ENCODE assay signal across 1 cellular context in the genomic region with DNA sequence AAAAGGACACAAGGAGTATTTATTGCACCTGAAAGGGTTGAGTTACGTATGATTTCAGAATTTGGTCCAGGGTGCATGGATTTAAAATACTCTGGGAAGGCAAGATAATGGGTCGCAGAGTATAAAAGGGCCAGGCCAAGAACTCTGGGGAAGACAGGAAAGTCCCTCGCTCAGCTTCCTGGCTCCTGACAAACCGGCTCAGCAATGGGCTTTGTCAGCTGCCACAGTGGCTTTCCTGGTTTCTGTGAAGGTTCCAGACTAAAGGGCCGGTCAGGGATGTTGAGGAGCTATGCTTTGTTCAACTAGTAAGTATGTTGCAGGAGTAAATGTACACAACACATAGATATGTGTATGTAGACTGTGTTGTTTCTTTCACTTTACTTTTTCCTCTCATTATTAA.
TF ChIP-seq lines count a peak whose summit lies in the region.

No MANE protein-coding gene starts in this region.

TF ChIP-seq in GM23338, 12 proteins besides CTCF, POLR2A, EP300 and RAD21 (continued from another document):
- TF ChIP-seq, protein P1, sequence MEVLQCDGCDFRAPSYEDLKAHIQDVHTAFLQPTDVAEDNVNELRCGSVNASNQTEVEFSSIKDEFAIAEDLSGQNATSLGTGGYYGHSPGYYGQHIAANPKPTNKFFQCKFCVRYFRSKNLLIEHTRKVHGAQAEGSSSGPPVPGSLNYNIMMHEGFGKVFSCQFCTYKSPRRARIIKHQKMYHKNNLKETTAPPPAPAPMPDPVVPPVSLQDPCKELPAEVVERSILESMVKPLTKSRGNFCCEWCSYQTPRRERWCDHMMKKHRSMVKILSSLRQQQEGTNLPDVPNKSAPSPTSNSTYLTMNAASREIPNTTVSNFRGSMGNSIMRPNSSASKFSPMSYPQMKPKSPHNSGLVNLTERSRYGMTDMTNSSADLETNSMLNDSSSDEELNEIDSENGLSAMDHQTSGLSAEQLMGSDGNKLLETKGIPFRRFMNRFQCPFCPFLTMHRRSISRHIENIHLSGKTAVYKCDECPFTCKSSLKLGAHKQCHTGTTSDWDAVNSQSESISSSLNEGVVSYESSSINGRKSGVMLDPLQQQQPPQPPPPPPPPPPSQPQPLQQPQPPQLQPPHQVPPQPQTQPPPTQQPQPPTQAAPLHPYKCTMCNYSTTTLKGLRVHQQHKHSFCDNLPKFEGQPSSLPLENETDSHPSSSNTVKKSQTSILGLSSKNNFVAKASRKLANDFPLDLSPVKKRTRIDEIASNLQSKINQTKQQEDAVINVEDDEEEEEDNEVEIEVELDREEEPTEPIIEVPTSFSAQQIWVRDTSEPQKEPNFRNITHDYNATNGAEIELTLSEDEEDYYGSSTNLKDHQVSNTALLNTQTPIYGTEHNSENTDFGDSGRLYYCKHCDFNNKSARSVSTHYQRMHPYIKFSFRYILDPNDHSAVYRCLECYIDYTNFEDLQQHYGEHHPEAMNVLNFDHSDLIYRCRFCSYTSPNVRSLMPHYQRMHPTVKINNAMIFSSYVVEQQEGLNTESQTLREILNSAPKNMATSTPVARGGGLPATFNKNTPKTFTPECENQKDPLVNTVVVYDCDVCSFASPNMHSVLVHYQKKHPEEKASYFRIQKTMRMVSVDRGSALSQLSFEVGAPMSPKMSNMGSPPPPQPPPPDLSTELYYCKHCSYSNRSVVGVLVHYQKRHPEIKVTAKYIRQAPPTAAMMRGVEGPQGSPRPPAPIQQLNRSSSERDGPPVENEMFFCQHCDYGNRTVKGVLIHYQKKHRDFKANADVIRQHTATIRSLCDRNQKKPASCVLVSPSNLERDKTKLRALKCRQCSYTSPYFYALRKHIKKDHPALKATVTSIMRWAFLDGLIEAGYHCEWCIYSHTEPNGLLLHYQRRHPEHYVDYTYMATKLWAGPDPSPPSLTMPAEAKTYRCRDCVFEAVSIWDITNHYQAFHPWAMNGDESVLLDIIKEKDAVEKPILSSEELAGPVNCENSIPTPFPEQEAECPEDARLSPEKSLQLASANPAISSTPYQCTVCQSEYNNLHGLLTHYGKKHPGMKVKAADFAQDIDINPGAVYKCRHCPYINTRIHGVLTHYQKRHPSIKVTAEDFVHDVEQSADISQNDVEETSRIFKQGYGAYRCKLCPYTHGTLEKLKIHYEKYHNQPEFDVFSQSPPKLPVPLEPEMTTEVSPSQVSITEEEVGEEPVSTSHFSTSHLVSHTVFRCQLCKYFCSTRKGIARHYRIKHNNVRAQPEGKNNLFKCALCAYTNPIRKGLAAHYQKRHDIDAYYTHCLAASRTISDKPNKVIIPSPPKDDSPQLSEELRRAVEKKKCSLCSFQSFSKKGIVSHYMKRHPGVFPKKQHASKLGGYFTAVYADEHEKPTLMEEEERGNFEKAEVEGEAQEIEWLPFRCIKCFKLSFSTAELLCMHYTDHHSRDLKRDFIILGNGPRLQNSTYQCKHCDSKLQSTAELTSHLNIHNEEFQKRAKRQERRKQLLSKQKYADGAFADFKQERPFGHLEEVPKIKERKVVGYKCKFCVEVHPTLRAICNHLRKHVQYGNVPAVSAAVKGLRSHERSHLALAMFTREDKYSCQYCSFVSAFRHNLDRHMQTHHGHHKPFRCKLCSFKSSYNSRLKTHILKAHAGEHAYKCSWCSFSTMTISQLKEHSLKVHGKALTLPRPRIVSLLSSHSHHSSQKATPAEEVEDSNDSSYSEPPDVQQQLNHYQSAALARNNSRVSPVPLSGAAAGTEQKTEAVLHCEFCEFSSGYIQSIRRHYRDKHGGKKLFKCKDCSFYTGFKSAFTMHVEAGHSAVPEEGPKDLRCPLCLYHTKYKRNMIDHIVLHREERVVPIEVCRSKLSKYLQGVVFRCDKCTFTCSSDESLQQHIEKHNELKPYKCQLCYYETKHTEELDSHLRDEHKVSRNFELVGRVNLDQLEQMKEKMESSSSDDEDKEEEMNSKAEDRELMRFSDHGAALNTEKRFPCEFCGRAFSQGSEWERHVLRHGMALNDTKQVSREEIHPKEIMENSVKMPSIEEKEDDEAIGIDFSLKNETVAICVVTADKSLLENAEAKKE (CRISPR knock-in tag; IDR thresholded peaks at IDR 0.05) = no peak
